ENCODE assay signal across 10 cellular contexts in the genomic region with DNA sequence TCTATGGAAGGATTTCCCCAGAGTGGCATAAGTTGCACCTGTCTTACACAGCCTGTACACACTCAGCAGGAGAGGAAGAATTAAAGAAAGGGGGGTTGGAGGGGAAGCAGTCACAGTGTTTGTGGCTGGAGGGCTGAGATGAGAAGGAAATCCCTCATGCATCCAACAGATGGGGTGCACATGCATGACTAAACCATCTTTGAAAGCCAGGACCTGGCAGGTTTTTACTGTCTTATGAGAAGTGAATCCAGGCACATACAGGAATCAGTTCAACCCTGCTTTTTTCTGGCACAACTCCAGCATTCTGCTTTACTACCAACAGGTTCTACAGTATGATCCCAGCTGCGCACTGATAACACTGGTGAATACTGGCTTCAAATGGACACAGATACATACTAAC.
DNase-seq lines count a peak whose midpoint lies in the region; ATAC-seq, FAIRE-seq and TF ChIP-seq lines count a peak whose summit lies in the region.
"Had no signal": no experiment of that assay in that cellular context is flagged by ENCODE, and none has a peak within 500 bp of the region (broad histone marks: within the 10 kb centered on the region; RNA-seq: fewer than 3 reads in every experiment).

No MANE protein-coding gene starts in this region.

- no peaks in the 10 kb centered on the region for H3K79me2 ChIP-seq in GM23248 (ENCODE audit: insufficient read depth)

- 94 to 98% methylated on average over 1 of the region's 1 CpG for WGBS in GM23248 (ENCODE audit: low coverage in 1 of 2, low lambda C conversion rate in 2 of 2, missing lambda C conversion rate in 2 of 2), 2 experiments

- in situ Hi-C loops in GM23248 (cut with MboI): no loop called here

- ATAC-seq in HG02623 (IDR thresholded peaks at IDR 0.05; ENCODE audit: unreplicated experiment): no peak

- no peaks in the 10 kb centered on the region for H3K9me2 ChIP-seq in GM23248 (ENCODE audit: insufficient read depth)

- no peak overlapping the region for H3K27ac ChIP-seq in GM23248
- no peak overlapping the region for H3K27ac ChIP-seq in vagina

- H3K4me1 ChIP-seq in GM23248 (ENCODE audit: insufficient read depth) (peaks cover 4% of the 10 kb centered on the region; the same call in 1 of the 2 replicates), vagina (no peaks in the 10 kb centered on the region)

- H3K4me3 ChIP-seq in GM23248 (no peak overlapping the region), vagina (no peak overlapping the region)

- H3K27me3 ChIP-seq in GM23248 (replicated peaks; ENCODE audit: insufficient read depth): no peaks in the 10 kb centered on the region
- no peaks in the 10 kb centered on the region for H3K27me3 ChIP-seq in vagina

- H4K20me1 ChIP-seq in GM23248 (ENCODE audit: insufficient read depth): no peaks in the 10 kb centered on the region

- H3K36me3 ChIP-seq in GM23248 (ENCODE audit: low read depth) (0 out of 2 replicates have a peak, but pooled peaks cover 3% of the 10 kb centered on the region), vagina (no peaks in the 10 kb centered on the region)

- H3K9ac ChIP-seq in GM23248: no peak overlapping the region

- H3F3A ChIP-seq in GM23248 (ENCODE audit: insufficient read depth): no peaks in the 10 kb centered on the region

- intact Hi-C loops in vagina (cut with DNase I): no loop called here

- no peak overlapping the region for H3K4me2 ChIP-seq in GM23248 (ENCODE audit: unreplicated experiment)

- H2AFZ ChIP-seq in GM23248: no peak overlapping the region

- TF ChIP-seq POLR2A in vagina (IDR thresholded peaks at IDR 0.05): no peak

- TF ChIP-seq CTCF in vagina (IDR thresholded peaks at IDR 0.05): no peak

- DNase-seq in GM23248: peak; percentile 23
- peak; percentile 45 for DNase-seq in NCI-H2029 (lab: John Stamatoyannopoulos, UW)
- peak; percentile 75 for DNase-seq in SK-N-DZ (ENCODE audit: low spot score)
- peak; percentile 48 for DNase-seq in iris pigment epithelial cell (ENCODE audit: low read depth)
- no peak for DNase-seq in mucosa of gallbladder (ENCODE audit: low spot score)
- DNase-seq in vagina (ENCODE audit: extremely low spot score in 2 of 2): no peak
- no peak for DNase-seq in GM19239 (ENCODE audit: insufficient read length, low spot score)
- DNase-seq: occipital lobe, T1000 had no signal

- FAIRE-seq in GM19239 (lab: Jason Lieb, UNC): no peak

- H3K9me3 ChIP-seq in GM23248 (ENCODE audit: low read depth) (no peaks in the 10 kb centered on the region), vagina (no peaks in the 10 kb centered on the region)

Comparison
In these comparisons a context has a peak if more than half of its experiments do, and no peak if none do; other contexts are left out.
1. DNase-seq: peak in GM23248 (single experiment), NCI-H2029 (single experiment), SK-N-DZ (single experiment) and iris pigment epithelial cell (single experiment); none in mucosa of gallbladder (single experiment), vagina (0 of 2) and GM19239 (single experiment).